In the genomic region with DNA sequence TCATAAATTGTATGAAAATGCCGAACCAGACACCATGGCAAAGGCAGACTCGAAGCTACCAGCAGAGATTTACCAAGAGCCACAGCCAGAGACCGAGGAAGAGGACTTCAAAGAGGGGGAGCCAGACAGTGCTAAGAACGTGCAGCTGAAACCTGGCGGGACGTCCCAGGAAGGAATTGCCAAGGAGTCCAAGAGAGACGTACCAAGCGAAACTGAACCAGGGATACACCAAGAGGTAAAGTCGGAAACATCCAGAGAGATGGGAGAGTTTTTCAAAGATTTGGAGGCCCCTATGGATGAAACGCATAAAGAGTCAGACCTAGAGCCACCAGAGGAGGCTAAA, we compare ENCODE assay signal across 1 cellular context.
TF ChIP-seq lines count a peak whose summit lies in the region.

No MANE protein-coding gene starts in this region.

TF ChIP-seq in GM23338, 12 proteins besides CTCF, POLR2A, EP300 and RAD21 (continued from another document):
- TF ChIP-seq ETS1 (IDR thresholded peaks at IDR 0.05) (no peak), STAT1 (IDR thresholded peaks at IDR 0.05; ENCODE audit: unreplicated experiment) (no peak), ZNF331 (CRISPR knock-in tag; IDR thresholded peaks at IDR 0.05; ENCODE audit: low read depth) (no peak), REST (IDR thresholded peaks at IDR 0.05; ENCODE audit: unreplicated experiment) (no peak), ZNF114 (CRISPR knock-in tag; IDR thresholded peaks at IDR 0.05) (no peak), EZH2phosphoT487 (IDR thresholded peaks at IDR 0.05; ENCODE audit: unreplicated experiment) (no peak), NANOG (IDR thresholded peaks at IDR 0.05; ENCODE audit: borderline replicate concordance) (no peak), POLR2AphosphoS5 (IDR thresholded peaks at IDR 0.05; ENCODE audit: low read depth) (no peak)
TF ChIP-seq in GM23338: peak in this region for 0.
